Comparison of ENCODE assay signal across 18 cellular contexts in the genomic region with DNA sequence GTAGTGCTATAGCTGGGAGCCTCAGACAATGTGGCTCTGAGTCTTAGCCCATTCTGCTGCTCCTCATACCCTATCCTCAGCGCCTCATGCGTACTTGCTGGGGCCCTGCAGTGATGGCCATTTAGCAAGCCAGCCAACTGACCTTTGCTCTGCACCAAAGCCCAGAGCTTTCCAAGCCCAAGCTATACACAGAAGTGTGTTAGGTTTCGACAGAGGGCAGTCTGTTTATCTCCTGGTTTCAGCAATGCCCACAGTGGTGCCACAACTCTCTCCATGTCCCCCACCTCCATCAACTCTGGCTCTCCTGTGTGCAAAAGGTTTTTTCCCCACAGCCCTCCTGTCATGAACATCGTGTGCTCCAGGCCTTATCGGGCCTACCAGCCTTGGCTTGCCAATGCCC. TPM values are rescaled to one million over a fixed set of nuclear protein-coding genes. Genes with fewer than 3 reads are reported as not detected.
DNase-seq lines count a peak whose midpoint lies in the region; ATAC-seq and TF ChIP-seq lines count a peak whose summit lies in the region.
"Had no signal": no experiment of that assay in that cellular context is flagged by ENCODE, and none has a peak within 500 bp of the region (broad histone marks: within the 10 kb centered on the region; RNA-seq: fewer than 3 reads in every experiment).

No MANE protein-coding gene starts in this region.

- H3K27me3 ChIP-seq in heart left ventricle (no peaks in the 10 kb centered on the region), hepatocyte (no peaks in the 10 kb centered on the region), right lobe of liver (no peaks in the 10 kb centered on the region), brain microvascular endothelial cell (replicated peaks) (no peaks in the 10 kb centered on the region)
- H3K27me3 ChIP-seq: BLaER1 had no signal

- H3K4me3 ChIP-seq in heart left ventricle (no peak overlapping the region), hepatocyte (no peak overlapping the region), right lobe of liver (no peak overlapping the region), brain microvascular endothelial cell (ENCODE audit: low read depth, low read length) (no peak overlapping the region)
- H3K4me3 ChIP-seq: A549, BLaER1, GM23248 had no signal

- H3K36me3 ChIP-seq in heart left ventricle: peaks cover 0 to 35% (median 10%) of the 10 kb centered on the region in 9 donors
- H3K36me3 ChIP-seq in hepatocyte (replicated peaks; ENCODE audit: insufficient read depth, low read depth): no peaks in the 10 kb centered on the region
- H3K36me3 ChIP-seq in right lobe of liver: no peaks in the 10 kb centered on the region
- peaks cover 9% of the 10 kb centered on the region for H3K36me3 ChIP-seq in brain microvascular endothelial cell (replicated peaks)

- no peak for TF ChIP-seq POLR2A in heart left ventricle (IDR thresholded peaks at IDR 0.05)
- TF ChIP-seq POLR2A in right lobe of liver (IDR thresholded peaks at IDR 0.05): no peak

- ATAC-seq in Right ventricle myocardium inferior (no peak), heart left ventricle (no peak), right lobe of liver (peak; percentile 99 to 100 (median 100)), HG03025 (IDR thresholded peaks at IDR 0.05; ENCODE audit: low FRiP score, unreplicated experiment) (no peak), GM21423 (IDR thresholded peaks at IDR 0.05; ENCODE audit: unreplicated experiment) (no peak)
- ATAC-seq: A549; CD8-positive, alpha-beta T cell had no signal

- WGBS in heart left ventricle, 4 donors: 96 to 98% (median 97%) methylated on average over 5 of the region's 5 CpGs
- 97% methylated on average over 5 of the region's 5 CpGs for WGBS in hepatocyte (ENCODE audit: low lambda C conversion rate, missing lambda C conversion rate)
- 44% methylated on average over 4 of the region's 5 CpGs for WGBS in right lobe of liver (ENCODE audit: insufficient coverage, low coverage, low lambda C conversion rate, missing lambda C conversion rate)

- intact Hi-C loops in Right ventricle myocardium inferior (cut with DNase I) (no loop called here), heart left ventricle (cut with DNase I) (no loop called here), right lobe of liver (cut with DNase I) (no loop called here)

- DNase-seq in Right ventricle myocardium inferior (ENCODE audit: missing footprints): peak; percentile 39
- no peak for DNase-seq in heart left ventricle
- DNase-seq in hepatocyte (ENCODE audit: low spot score): peak; percentile 7
- DNase-seq in right lobe of liver: peak; percentile 67 to 89 (median 86)
- DNase-seq in brain microvascular endothelial cell: no peak
- no peak for DNase-seq in DMS 273 treated with DMSO at 0.1 percent for 48 hours (lab: John Stamatoyannopoulos, UW)
- DNase-seq: Calu3; CD8-positive, alpha-beta T cell; DMS53; DND-41; EL; GM23248; HCEC 1CT had no signal

- H3K4me2 ChIP-seq in hepatocyte: no peak overlapping the region
- H3K4me2 ChIP-seq: A549, BLaER1 had no signal

- TF ChIP-seq CTCF in heart left ventricle (IDR thresholded peaks at IDR 0.05): no peak
- no peak for TF ChIP-seq CTCF in hepatocyte (IDR thresholded peaks at IDR 0.05; ENCODE audit: poor library complexity)
- no peak for TF ChIP-seq CTCF in right lobe of liver (IDR thresholded peaks at IDR 0.05)
- TF ChIP-seq CTCF in brain microvascular endothelial cell (IDR thresholded peaks at IDR 0.05; ENCODE audit: low read depth, low read length, missing control alignments): no peak

- no peaks in the 10 kb centered on the region for H3K4me1 ChIP-seq in heart left ventricle
- no peaks in the 10 kb centered on the region for H3K4me1 ChIP-seq in hepatocyte (ENCODE audit: insufficient read depth)
- H3K4me1 ChIP-seq in right lobe of liver: peaks cover 0 to 9% (median 3%) of the 10 kb centered on the region in 4 donors
- H3K4me1 ChIP-seq: A549, BLaER1 had no signal

- no peak overlapping the region for H2AFZ ChIP-seq in hepatocyte
- H2AFZ ChIP-seq: GM23248 had no signal

- H3K9me3 ChIP-seq in heart left ventricle (no peaks in the 10 kb centered on the region), hepatocyte (ENCODE audit: low read depth) (no peaks in the 10 kb centered on the region), right lobe of liver (no peaks in the 10 kb centered on the region)
- H3K9me3 ChIP-seq: A549 had no signal

- in situ Hi-C loops in brain microvascular endothelial cell (cut with HindIII; ENCODE audit: low pct_ligation_motif_present, low sequenced_read_pairs): no loop called here

- H3K9me2 ChIP-seq in hepatocyte (replicated peaks; ENCODE audit: insufficient read depth): no peaks in the 10 kb centered on the region

- H3K27ac ChIP-seq in heart left ventricle (no peak overlapping the region), hepatocyte (no peak overlapping the region), right lobe of liver (peak overlapping the region in 2 of 3 donors; percentile 74 to 91), brain microvascular endothelial cell (no peak overlapping the region)
- H3K27ac ChIP-seq: 22Rv1, A549, BLaER1, GM23248 had no signal

- H3K79me2 ChIP-seq in hepatocyte: no peaks in the 10 kb centered on the region

- H4K20me1 ChIP-seq in hepatocyte (ENCODE audit: insufficient read depth, poor library complexity, severe bottlenecking): no peaks in the 10 kb centered on the region
- H4K20me1 ChIP-seq: BLaER1 had no signal

RNA-seq across cellular contexts. Expression of a gene that starts 16.9 kb away (rescaled TPM):
- 28.8 TPM for total RNA-seq in Right ventricle myocardium inferior
- total RNA-seq in heart left ventricle: 10 to 100 TPM; 23.9 to 51.5 (median 31.3) TPM
- polyA plus RNA-seq in heart left ventricle: 10 to 100 TPM; 26.8 to 39.6 TPM
- 72.6 and 101 TPM in 2 replicates for total RNA-seq in hepatocyte
- 51.6 and 57.1 TPM in 2 replicates for polyA plus RNA-seq in hepatocyte
- total RNA-seq in right lobe of liver: 10 to 100 TPM in 3 of 6 experiments, 1 to 10 TPM in 3; 8.1 to 23.8 (median 14.0) TPM

RNA-seq across cellular contexts. Expression of a gene that starts 47.2 kb away (rescaled TPM):
- total RNA-seq in Right ventricle myocardium inferior (5.4 TPM), heart left ventricle (1 to 10 TPM; 3.9 to 7.3 (median 5.0) TPM), hepatocyte (16.0 and 16.1 TPM in 2 replicates), right lobe of liver (10 to 100 TPM; 12.2 to 32.8 (median 18.2) TPM)
- polyA plus RNA-seq in heart left ventricle (1 to 10 TPM; 3.8 to 8.2 TPM), hepatocyte (14.6 and 19.8 TPM in 2 replicates)

Comparison
In these comparisons a context has a peak if more than half of its experiments do, and no peak if none do; other contexts are left out.
1. DNase-seq: peak in Right ventricle myocardium inferior (single experiment), hepatocyte (single experiment) and right lobe of liver (3 of 3); none in heart left ventricle (0 of 5), brain microvascular endothelial cell (single experiment) and DMS 273 treated with DMSO at 0.1 percent for 48 hours (single experiment).
2. ATAC-seq: peak in right lobe of liver (4 of 4); none in Right ventricle myocardium inferior (single experiment), heart left ventricle (0 of 4), HG03025 (single experiment) and GM21423 (single experiment).
3. H3K27ac ChIP-seq: peak in right lobe of liver (2 of 3); none in heart left ventricle (0 of 12), hepatocyte (single experiment) and brain microvascular endothelial cell (single experiment).